In the genomic region with DNA sequence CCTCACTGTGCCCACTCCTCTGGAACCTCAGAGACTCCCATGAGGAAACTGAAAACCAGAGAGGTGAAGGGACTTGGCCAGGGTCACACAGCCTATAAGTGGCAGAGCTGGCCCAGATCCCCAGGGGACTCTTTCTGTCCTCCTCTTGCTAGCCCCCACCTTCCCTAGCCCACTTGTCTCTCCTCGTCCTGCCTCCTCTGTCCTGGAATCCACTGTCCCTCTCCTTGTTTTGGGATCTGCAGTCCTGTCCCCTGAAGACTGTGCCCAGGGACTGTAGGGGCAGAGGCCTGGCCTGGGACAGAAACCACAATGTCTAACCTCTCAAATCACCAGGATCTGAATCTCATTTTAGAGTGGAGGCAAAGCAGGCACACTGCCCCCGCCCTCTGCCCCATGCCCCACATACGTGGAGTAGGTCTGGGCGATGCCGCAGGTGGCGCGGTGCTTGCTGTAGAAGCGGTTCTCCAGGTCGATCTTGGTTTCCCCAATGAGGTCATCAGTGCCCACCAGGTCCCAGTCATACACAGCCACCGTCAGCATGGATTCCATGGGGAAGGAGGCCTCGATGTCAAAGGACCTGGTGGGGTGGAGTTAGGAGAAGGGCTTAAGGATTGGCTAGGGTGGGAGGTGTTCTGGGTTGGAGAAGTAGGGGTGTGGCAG, we compare ENCODE assay signal across 23 cellular contexts. TPM values are rescaled to one million over a fixed set of nuclear protein-coding genes. Genes with fewer than 3 reads are reported as not detected.
DNase-seq lines count a peak whose midpoint lies in the region; ATAC-seq and TF ChIP-seq lines count a peak whose summit lies in the region.
"Had no signal": no experiment of that assay in that cellular context is flagged by ENCODE, and none has a peak within 500 bp of the region (broad histone marks: within the 10 kb centered on the region; RNA-seq: fewer than 3 reads in every experiment).

No MANE protein-coding gene starts in this region.

- ATAC-seq in Right ventricle myocardium inferior (no peak), Right ventricle myocardium superior (ENCODE audit: poor library complexity) (no peak), left lobe of liver (no peak)
- ATAC-seq: Panc1 had no signal

- intact Hi-C loops in Right ventricle myocardium inferior (cut with DNase I) (no loop called here), Right ventricle myocardium superior (cut with DNase I) (no loop called here)

- no peak for TF ChIP-seq CTCF in endodermal cell (conservative IDR thresholded peaks at IDR 0.05)
- no peak for TF ChIP-seq CTCF in osteoblast (IDR thresholded peaks at IDR 0.05; ENCODE audit: extremely low read depth, low read depth, low read length)

- H3K9me3 Mint-ChIP-seq in endodermal cell, result no peaks in the 10 kb centered on the region

- H3K9ac ChIP-seq in endodermal cell (ENCODE audit: extremely low read depth, low read length, poor library complexity, severe bottlenecking), result no peak overlapping the region
- H3K9ac ChIP-seq in Karpas-422 (ENCODE audit: low read length), result no peak overlapping the region

- H3K4me3 ChIP-seq in endodermal cell (ENCODE audit: low read length) (no peak overlapping the region), osteoblast (ENCODE audit: insufficient read depth, low read length) (no peak overlapping the region), Karpas-422 (ENCODE audit: low read length) (no peak overlapping the region)
- H3K4me3 ChIP-seq: SJSA1 had no signal

- H2AFZ ChIP-seq in osteoblast (ENCODE audit: low read length), result no peak overlapping the region
- no peak overlapping the region for H2AFZ ChIP-seq in Karpas-422 (ENCODE audit: low read length)

- H3K27me3 ChIP-seq in endodermal cell (ENCODE audit: control insufficient read depth, insufficient read depth, low read length, poor library complexity, severe bottlenecking) (no peaks in the 10 kb centered on the region), osteoblast (ENCODE audit: insufficient read depth, low read length) (no peaks in the 10 kb centered on the region), Karpas-422 (ENCODE audit: low read length) (no peaks in the 10 kb centered on the region)
- H3K27me3 ChIP-seq: SJSA1 had no signal

- no peak overlapping the region for H3K4me3 Mint-ChIP-seq in endodermal cell

- no peak overlapping the region for H3K4me2 ChIP-seq in osteoblast (ENCODE audit: insufficient read depth, low read length)
- no peak overlapping the region for H3K4me2 ChIP-seq in Karpas-422 (ENCODE audit: low read depth, low read length, poor library complexity, severe bottlenecking)

- H3K27ac Mint-ChIP-seq in endodermal cell, result peak overlapping the region; percentile 11

- DNase-seq in Right ventricle myocardium inferior (ENCODE audit: missing footprints) (peak; percentile 43), Right ventricle myocardium superior (no peak), endodermal cell (no peak), osteoblast (ENCODE audit: insufficient read length, low spot score, missing footprints) (peak; percentile 69), left lobe of liver (ENCODE audit: low spot score) (no peak), Karpas-422 (no peak), NOMO-1 treated with DMSO at 0.1 percent for 48 hours (lab: John Stamatoyannopoulos, UW; ENCODE audit: unreplicated experiment) (no peak), OCI-M2 (lab: John Stamatoyannopoulos, UW; ENCODE audit: unreplicated experiment) (no peak)
- DNase-seq: 8988T, AML-193, DMS53, GDM1, NCI-H1092, NCI-H1436, NCI-H187 treated with DMSO at 0.1 percent for 48 hours, NCI-H2227 treated with DMSO at 0.1 percent for 48 hours, NCI-H510A treated with DMSO at 0.1 percent for 48 hours, NCI-H748 treated with DMSO at 0.1 percent for 48 hours had no signal

- no peaks in the 10 kb centered on the region for H3K9me2 ChIP-seq in Karpas-422 (replicated peaks; ENCODE audit: insufficient read depth, low read length)

- peaks cover 10% of the 10 kb centered on the region for H3K4me1 Mint-ChIP-seq in endodermal cell

- H3K9me3 ChIP-seq in endodermal cell (ENCODE audit: control insufficient read depth, low read length) (peaks cover 7% of the 10 kb centered on the region), osteoblast (ENCODE audit: low read depth, low read length) (no peaks in the 10 kb centered on the region), Karpas-422 (ENCODE audit: low read length) (peaks cover 6% of the 10 kb centered on the region)

- H3K79me2 ChIP-seq in osteoblast (ENCODE audit: insufficient read depth, low read length) (no peaks in the 10 kb centered on the region), Karpas-422 (ENCODE audit: low read length) (no peaks in the 10 kb centered on the region)

- peaks cover 3% of the 10 kb centered on the region for H3K4me1 ChIP-seq in endodermal cell (ENCODE audit: control insufficient read depth, insufficient read depth, low read length)
- no peaks in the 10 kb centered on the region for H3K4me1 ChIP-seq in osteoblast (ENCODE audit: insufficient read depth, low read length)
- no peaks in the 10 kb centered on the region for H3K4me1 ChIP-seq in Karpas-422 (ENCODE audit: low read length)
- H3K4me1 ChIP-seq: SJSA1 had no signal

- no peaks in the 10 kb centered on the region for H3K36me3 Mint-ChIP-seq in endodermal cell (ENCODE audit: low read depth)

- H3K27me3 Mint-ChIP-seq in endodermal cell (ENCODE audit: insufficient read depth), result no peaks in the 10 kb centered on the region

- H4K20me1 ChIP-seq in osteoblast (ENCODE audit: insufficient read depth, low read length) (no peaks in the 10 kb centered on the region), Karpas-422 (ENCODE audit: insufficient read depth, low read depth, low read length) (no peaks in the 10 kb centered on the region)

- H3K27ac ChIP-seq in endodermal cell (ENCODE audit: low read depth, low read length) (no peak overlapping the region), osteoblast (ENCODE audit: low read depth, low read length) (no peak overlapping the region), Karpas-422 (ENCODE audit: low read length) (no peak overlapping the region)
- H3K27ac ChIP-seq: C4-2B, SJSA1 had no signal

- WGBS in endodermal cell (ENCODE audit: insufficient coverage in 1 of 2, insufficient read length in 1 of 2), 2 experiments, result 95% methylated on average over 10 to 11 of the region's 11 CpGs

- no peaks in the 10 kb centered on the region for H3K36me3 ChIP-seq in endodermal cell (ENCODE audit: control insufficient read depth, insufficient read depth, low read length)
- H3K36me3 ChIP-seq in osteoblast (ENCODE audit: insufficient read depth, low read length), result no peaks in the 10 kb centered on the region
- H3K36me3 ChIP-seq in Karpas-422 (ENCODE audit: insufficient read depth, low read length), result no peaks in the 10 kb centered on the region
- H3K36me3 ChIP-seq: SJSA1 had no signal

RNA-seq across cellular contexts. Expression of a gene that starts 12.5 kb away (rescaled TPM):
- 0.08 TPM for total RNA-seq in Right ventricle myocardium inferior
- not detected for total RNA-seq in Right ventricle myocardium superior
- 1 to 10 TPM; 1.1 to 1.2 TPM for total RNA-seq in endodermal cell
- 0.75 TPM for polyA plus RNA-seq in endodermal cell (2013, experiment 1 of 2)
- 0.37 TPM for polyA plus RNA-seq in endodermal cell (2013, experiment 2 of 2)
- total RNA-seq in osteoblast, result not detected in 2 replicates
- 0.05 TPM for total RNA-seq in left lobe of liver
- 0.04 and 0.07 TPM in 2 replicates for total RNA-seq in Karpas-422 (2014; rRNA removed; shearing (Covaris generic); ENCODE audit: low replicate concordance)
- total RNA-seq: H4, SJSA1 had no signal
- polyA plus RNA-seq: AG04450 had no signal

Comparison
In these comparisons a context has a peak if more than half of its experiments do, and no peak if none do; other contexts are left out.
1. DNase-seq: peak in Right ventricle myocardium inferior (single experiment) and osteoblast (single experiment); none in Right ventricle myocardium superior (single experiment), endodermal cell (single experiment), left lobe of liver (single experiment), Karpas-422 (single experiment), NOMO-1 treated with DMSO at 0.1 percent for 48 hours (single experiment) and OCI-M2 (single experiment).